ENCODE assay signal across 11 cellular contexts in genomic region chr15:92914103-92914499, GRCh38. TPM values are rescaled to one million over a fixed set of nuclear protein-coding genes. Genes with fewer than 3 reads are reported as not detected.
DNase-seq lines count a peak whose midpoint lies in the region; ATAC-seq, FAIRE-seq and TF ChIP-seq lines count a peak whose summit lies in the region.
"Had no signal": no experiment of that assay in that cellular context is flagged by ENCODE, and none has a peak within 500 bp of the region (broad histone marks: within the 10 kb centered on the region; RNA-seq: fewer than 3 reads in every experiment).

No MANE protein-coding gene starts in this region.

- H2BK15ac ChIP-seq in H1 (ENCODE audit: low read length), result no peak overlapping the region

- intact Hi-C loops in Calu3 (cut with micrococcal nuclease; ENCODE audit: unreplicated experiment), result loop anchor here (1.0 kb wide), 1 partner anchor 9 kb away; no protein-coding TSS in a partner anchor

- POLR2A ChIA-PET in H1 (lab: Charles Lee; ENCODE audit: partially characterized antibody), result interaction anchor here (1.2 to 8.2 kb wide), 10 partner anchors 11 to 125 kb away, joined by 4 to 105 read pairs (median 4); partner anchors contain the start of gene CHD2

- peaks cover 8 to 79% of the 10 kb centered on the region in 2 experiments for H3K79me2 ChIP-seq in H1 (ENCODE audit: control insufficient read depth in 1 of 2, insufficient read depth in 2 of 2, low read length in 2 of 2)

- no peak overlapping the region for H2BK5ac ChIP-seq in H1 (ENCODE audit: low read depth, low read length)

- H3K23ac ChIP-seq in H1 (ENCODE audit: insufficient read length), result no peak overlapping the region

- H3K4me3 Mint-ChIP-seq in Calu3 (ENCODE audit: low read depth, unreplicated experiment) (no peak overlapping the region), osteocyte (ENCODE audit: unreplicated experiment) (no peak overlapping the region)

- no peak overlapping the region for H3K56ac ChIP-seq in H1 (replicated peaks; ENCODE audit: insufficient read length, low read depth, low read length)

- peaks cover 7% of the 10 kb centered on the region; the same call in 1 of the 2 replicates for H3K79me1 ChIP-seq in H1 (ENCODE audit: low read depth, low read length)

- no peak overlapping the region for H2AK5ac ChIP-seq in H1 (ENCODE audit: low read depth, low read length)

- peak overlapping the region; percentile 53 for H3K27ac Mint-ChIP-seq in Calu3 (ENCODE audit: unreplicated experiment)
- H3K27ac Mint-ChIP-seq in osteocyte (ENCODE audit: unreplicated experiment), result peak overlapping the region; percentile 100

- no peak overlapping the region for H3K9ac ChIP-seq in H1 (replicated peaks in 1 of 4; ENCODE audit: extremely low read depth in 1 of 4, low read depth in 3 of 4, low read length in 3 of 4)

- 12% methylated on average over 1 of the region's 1 CpG; no CpG with 5 or more reads in 1 of the 2 experiments for WGBS in H1 (ENCODE audit: extremely low coverage in 1 of 2, insufficient coverage in 1 of 2, insufficient read length in 1 of 2, insufficient replicate concordance in 2 of 2, low coverage in 1 of 2, low lambda C conversion rate in 2 of 2, missing lambda C conversion rate in 1 of 2), 2 experiments

- H3K27me3 ChIP-seq in H1 (replicated peaks in 1 of 4; ENCODE audit: control insufficient read depth in 3 of 4, extremely low read depth in 1 of 4, insufficient read depth in 3 of 4, low read length in 3 of 4), result no peaks in the 10 kb centered on the region
- H3K27me3 ChIP-seq: ovary, testis had no signal

- no peaks in the 10 kb centered on the region for H3K9me3 ChIP-seq in H1 (ENCODE audit: insufficient read depth in 2 of 2, low read depth in 1 of 2, low read length in 1 of 2)
- H3K9me3 ChIP-seq: ovary, testis had no signal

- H3K9me3 Mint-ChIP-seq in Calu3 (ENCODE audit: low read depth, unreplicated experiment) (no peaks in the 10 kb centered on the region), osteocyte (ENCODE audit: unreplicated experiment) (no peaks in the 10 kb centered on the region)

- H2BK120ac ChIP-seq in H1 (replicated peaks; ENCODE audit: low read depth, low read length), result no peak overlapping the region

- H3K36me3 ChIP-seq in H1 (ENCODE audit: control insufficient read depth in 2 of 4, insufficient read depth in 4 of 4, low read length in 3 of 4), result peaks cover 0 to 8% (median 0%) of the 10 kb centered on the region in 4 experiments; a peak in 1 of 8 replicates
- H3K36me3 ChIP-seq: ovary had no signal

- H3K36me3 Mint-ChIP-seq in Calu3 (ENCODE audit: insufficient read depth, unreplicated experiment), result peaks cover 82% of the 10 kb centered on the region
- peaks cover 20% of the 10 kb centered on the region for H3K36me3 Mint-ChIP-seq in osteocyte (ENCODE audit: unreplicated experiment)

- no peak overlapping the region for H4K91ac ChIP-seq in H1 (replicated peaks; ENCODE audit: insufficient read length, low read length)

- H3K4me1 Mint-ChIP-seq in Calu3 (ENCODE audit: low read depth, unreplicated experiment) (peaks cover 68% of the 10 kb centered on the region), osteocyte (ENCODE audit: unreplicated experiment) (peaks cover 86% of the 10 kb centered on the region)

- H3K4me3 ChIP-seq in H1 (ENCODE audit: extremely low read depth in 1 of 4, insufficient read depth in 2 of 4, low read depth in 3 of 4, low read length in 4 of 4), result no peak overlapping the region
- H3K4me3 ChIP-seq: ovary, testis had no signal

- H2AFZ ChIP-seq in H1 (ENCODE audit: low read length), result no peak overlapping the region

- H3K4me2 ChIP-seq in H1 (ENCODE audit: insufficient read depth in 1 of 2, low read depth in 2 of 2, low read length in 2 of 2), result no peak overlapping the region

- peaks cover 0 to 4% (median 1%) of the 10 kb centered on the region in 4 experiments; a peak in 6 of 7 replicates for H3K4me1 ChIP-seq in H1 (replicated peaks in 1 of 4; ENCODE audit: control insufficient read depth in 3 of 4, insufficient read depth in 4 of 4, low read length in 3 of 4)

- no peak for ATAC-seq in GM21447 (IDR thresholded peaks at IDR 0.05; ENCODE audit: unreplicated experiment)

- TF ChIP-seq RAD21 in H1 (IDR thresholded peaks at IDR 0.05 in 1 of 2, conservative IDR thresholded peaks at IDR 0.05 in 1 of 2; ENCODE audit: low read depth in 2 of 2, low read length in 2 of 2), result no peak

- H3K4ac ChIP-seq in H1 (replicated peaks; ENCODE audit: insufficient read length, low read depth, low read length), result no peak overlapping the region

- DNase-seq in Calu3 (no peak), OCI-M1 (lab: John Stamatoyannopoulos, UW) (peak; percentile 6), H1 (ENCODE audit: low read depth in 1 of 2, low spot score in 2 of 2) (no peak), osteocyte (ENCODE audit: extremely low spot score, unreplicated experiment) (no peak), NCI-H128 (lab: John Stamatoyannopoulos, UW; ENCODE audit: unreplicated experiment) (no peak), NCI-H2081 treated with DMSO at 0.1 percent for 48 hours (lab: John Stamatoyannopoulos, UW) (no peak), NCI-H345 treated with DMSO at 0.1 percent for 48 hours (lab: John Stamatoyannopoulos, UW; ENCODE audit: unreplicated experiment) (no peak)
- DNase-seq: ovary, testis had no signal

- no peaks in the 10 kb centered on the region for H3K23me2 ChIP-seq in H1 (ENCODE audit: low read depth, low read length)

- no peaks in the 10 kb centered on the region for H3K27me3 Mint-ChIP-seq in Calu3 (ENCODE audit: unreplicated experiment)
- no peaks in the 10 kb centered on the region for H3K27me3 Mint-ChIP-seq in osteocyte (ENCODE audit: unreplicated experiment)

- FAIRE-seq in H1 (lab: Jason Lieb, UNC), result no peak
- FAIRE-seq: endometrium had no signal

- peaks cover 22 to 30% of the 10 kb centered on the region in 2 experiments for H4K20me1 ChIP-seq in H1 (replicated peaks in 1 of 2; ENCODE audit: control insufficient read depth in 1 of 2, insufficient read depth in 2 of 2, low read length in 2 of 2)

- TF ChIP-seq CTCF in Calu3 (IDR thresholded peaks at IDR 0.05; ENCODE audit: unreplicated experiment), result no peak
- no peak for TF ChIP-seq CTCF in H1 (IDR thresholded peaks at IDR 0.05; ENCODE audit: control extremely low read depth in 1 of 3, insufficient read depth in 1 of 3, low read depth in 1 of 3, low read length in 3 of 3)
- no peak for TF ChIP-seq CTCF in osteocyte (IDR thresholded peaks at IDR 0.05)

- no peak overlapping the region for H3K27ac ChIP-seq in H1 (ENCODE audit: low read depth, low read length)
- H3K27ac ChIP-seq: ovary had no signal

- no peak overlapping the region for H3K14ac ChIP-seq in H1 (ENCODE audit: insufficient read length)

- CTCF ChIA-PET in Calu3 (lab: Charles Lee) (interaction anchor here (0.6 to 1.7 kb wide), 3 partner anchors 14 to 105 kb away, joined by 3 to 9 read pairs (median 5); partner anchors contain the start of gene CHD2), H1 (lab: Charles Lee; ENCODE audit: partially characterized antibody) (interaction anchor here (0.7 to 7.8 kb wide), 5 partner anchors 12 to 117 kb away, joined by 3 to 80 read pairs (median 8); no protein-coding TSS in a partner anchor)

- H2BK12ac ChIP-seq in H1 (ENCODE audit: low read depth, low read length), result no peak overlapping the region

- TF ChIP-seq POLR2A in H1 (IDR thresholded peaks at IDR 0.05; ENCODE audit: control extremely low read depth in 1 of 2, low read depth in 2 of 2, low read length in 2 of 2), result no peak

- no peak for TF ChIP-seq EP300 in H1 (IDR thresholded peaks at IDR 0.05; ENCODE audit: borderline replicate concordance in 1 of 2, low read depth in 2 of 2, low read length in 2 of 2)

- H4K5ac ChIP-seq in H1 (ENCODE audit: insufficient read length, low read depth, low read length), result no peak overlapping the region

- no peak overlapping the region for H4K8ac ChIP-seq in H1 (ENCODE audit: extremely low read depth, insufficient read depth, low read length)

- no peak overlapping the region for H3K18ac ChIP-seq in H1 (ENCODE audit: extremely low read depth, low read length)

- no peak overlapping the region for H2BK20ac ChIP-seq in H1 (ENCODE audit: low read length)

- no TSS peak for BruUV-seq in Calu3 (replicated peaks; lab: Mats Ljungman, UMichigan)

TF ChIP-seq in H1, 55 proteins besides CTCF, POLR2A, EP300 and RAD21 (continues in another document):
- TF ChIP-seq JUND (IDR thresholded peaks at IDR 0.05; ENCODE audit: low read length), result no peak
- no peak for TF ChIP-seq FOSL1 (IDR thresholded peaks at IDR 0.05; ENCODE audit: insufficient read depth, low read depth, low read length)
- TF ChIP-seq TAF7 (optimal IDR thresholded peaks at IDR 0.05; ENCODE audit: borderline replicate concordance, low read depth, low read length), result no peak
- TF ChIP-seq PHF8 (conservative IDR thresholded peaks at IDR 0.05; ENCODE audit: low read depth, low read length), result no peak
- no peak for TF ChIP-seq CHD2 (IDR thresholded peaks at IDR 0.05; ENCODE audit: low read length)

RNA-seq across cellular contexts. Expression of gene CHD2, which starts 14.0 kb away (rescaled TPM):
- total RNA-seq in Calu3 (2022) (127 and 140 TPM in 2 replicates), osteocyte (89.9 and 102 TPM in 2 replicates)
- 70.0 and 75.9 TPM in 2 replicates for total RNA-seq in H1 (2021; fragmentation: NEBNext Ultra II Directional; extraction: Animal tissue kit (Norgen Biotek cat#: 25700))
- 28.8 and 45.7 TPM in 2 replicates for polyA plus RNA-seq in H1 (2011; rRNA removed)
- polyA plus RNA-seq in H1 (2011; cell fraction: cytosol; rRNA removed), result 46.3 TPM
- 145 TPM for polyA plus RNA-seq in H1 (2011; cell fraction: nucleus; rRNA removed)
- polyA plus RNA-seq in H1 (2012, experiment 1 of 2), result 34.2 to 46.0 TPM (median 42.9 TPM) in 4 replicates
- 3.4 TPM for polyA plus RNA-seq in H1 (2012, experiment 2 of 2)
- polyA plus RNA-seq in H1 (2013, experiment 1 of 2), result 49.2 TPM
- polyA plus RNA-seq in H1 (2013, experiment 2 of 2), result 36.7 TPM
- 72.5 and 82.6 TPM in 2 replicates for polyA minus RNA-seq in H1 (2011; rRNA and poly(A)+ RNA removed)
- polyA minus RNA-seq in H1 (2011; cell fraction: cytosol; rRNA and poly(A)+ RNA removed), result 53.7 TPM
- 250 TPM for polyA minus RNA-seq in H1 (2011; cell fraction: nucleus; rRNA and poly(A)+ RNA removed)
